Comparison of ENCODE assay signal across 8 cellular contexts in genomic region chr5:172455511-172456061, GRCh38. TPM values are rescaled to one million over a fixed set of nuclear protein-coding genes. Genes with fewer than 3 reads are reported as not detected.
DNase-seq lines count a peak whose midpoint lies in the region; ATAC-seq, FAIRE-seq and TF ChIP-seq lines count a peak whose summit lies in the region.

No MANE protein-coding gene starts in this region.

- H2BK12ac ChIP-seq in H1 (ENCODE audit: low read depth, low read length), result peak overlapping the region; percentile 51; the same call in 1 of the 2 replicates

- H3K79me1 ChIP-seq in H1 (ENCODE audit: low read depth, low read length), result peaks cover 5% of the 10 kb centered on the region; the same call in 1 of the 2 replicates

- H3K27ac Mint-ChIP-seq in naive thymus-derived CD4-positive, alpha-beta T cell, result peak overlapping the region in 2 of 9 donors; percentile 43 to 66

- H2BK15ac ChIP-seq in H1 (ENCODE audit: low read length), result peak overlapping the region; percentile 83

- peaks cover 0 to 28% of the 10 kb centered on the region in 2 experiments; a peak in 2 of 4 replicates for H3K79me2 ChIP-seq in H1 (ENCODE audit: control insufficient read depth in 1 of 2, insufficient read depth in 2 of 2, low read length in 2 of 2)

- H3K4me2 ChIP-seq in BLaER1, result peak overlapping the region; percentile 74; the same call in 1 of the 2 replicates
- peak overlapping the region; percentile 57 to 63; a peak in 3 of 4 replicates for H3K4me2 ChIP-seq in H1 (ENCODE audit: insufficient read depth in 1 of 2, low read depth in 2 of 2, low read length in 2 of 2)

- no peak overlapping the region for H4K91ac ChIP-seq in H1 (replicated peaks; ENCODE audit: insufficient read length, low read length)

- H3K36me3 ChIP-seq in BLaER1 (no peaks in the 10 kb centered on the region), H1 (ENCODE audit: control insufficient read depth in 2 of 4, insufficient read depth in 4 of 4, low read length in 3 of 4) (peaks cover 0 to 3% (median 0%) of the 10 kb centered on the region in 4 experiments; a peak in 1 of 8 replicates)
- no peaks in the 10 kb centered on the region for H3K36me3 ChIP-seq in naive thymus-derived CD4-positive, alpha-beta T cell (ENCODE audit: control insufficient read depth in 2 of 3, insufficient read depth in 3 of 3, low read length in 3 of 3)

- H3K9me3 Mint-ChIP-seq in naive thymus-derived CD4-positive, alpha-beta T cell, result no peaks in the 10 kb centered on the region

- H2BK5ac ChIP-seq in H1 (ENCODE audit: low read depth, low read length), result peak overlapping the region; percentile 49; the same call in 1 of the 2 replicates

- ATAC-seq in naive thymus-derived CD4-positive, alpha-beta T cell, result no peak
- no peak for ATAC-seq in GM21515 (IDR thresholded peaks at IDR 0.05; ENCODE audit: unreplicated experiment)

- 0 out of 2 replicates have a peak overlapping the region, but pooled peaks have one; percentile 24 for H3K18ac ChIP-seq in H1 (ENCODE audit: extremely low read depth, low read length)

- H3K4me3 ChIP-seq in BLaER1 (no peak overlapping the region), H1 (ENCODE audit: extremely low read depth in 1 of 4, insufficient read depth in 2 of 4, low read depth in 3 of 4, low read length in 4 of 4) (no peak overlapping the region)
- no peak overlapping the region for H3K4me3 ChIP-seq in naive thymus-derived CD4-positive, alpha-beta T cell (ENCODE audit: low read length)

- no peak overlapping the region for H3K56ac ChIP-seq in H1 (replicated peaks; ENCODE audit: insufficient read length, low read depth, low read length)

- H3K23me2 ChIP-seq in H1 (ENCODE audit: low read depth, low read length), result no peaks in the 10 kb centered on the region

- no peak overlapping the region for H3K27ac ChIP-seq in BLaER1
- H3K27ac ChIP-seq in H1 (ENCODE audit: low read depth, low read length), result no peak overlapping the region
- no peak overlapping the region for H3K27ac ChIP-seq in naive thymus-derived CD4-positive, alpha-beta T cell (ENCODE audit: low read depth, low read length)

- no peak for TF ChIP-seq EP300 in H1 (IDR thresholded peaks at IDR 0.05; ENCODE audit: borderline replicate concordance in 1 of 2, low read depth in 2 of 2, low read length in 2 of 2)

- no peak overlapping the region for H2BK120ac ChIP-seq in H1 (replicated peaks; ENCODE audit: low read depth, low read length)

- peak overlapping the region; percentile 61; the same call in 1 of the 2 replicates for H2AK5ac ChIP-seq in H1 (ENCODE audit: low read depth, low read length)

- H3K27me3 ChIP-seq in BLaER1 (no peaks in the 10 kb centered on the region), H1 (replicated peaks in 1 of 4; ENCODE audit: control insufficient read depth in 3 of 4, extremely low read depth in 1 of 4, insufficient read depth in 3 of 4, low read length in 3 of 4) (no peaks in the 10 kb centered on the region; a peak in 2 of 7 replicates)
- peaks cover 0 to 4% of the 10 kb centered on the region in 2 donors for H3K27me3 ChIP-seq in naive thymus-derived CD4-positive, alpha-beta T cell (ENCODE audit: control insufficient read depth in 2 of 2, insufficient read depth in 2 of 2, low read length in 2 of 2)

- peaks cover 10% of the 10 kb centered on the region; the same call in 1 of the 2 replicates for H4K20me1 ChIP-seq in BLaER1
- H4K20me1 ChIP-seq in H1 (replicated peaks in 1 of 2; ENCODE audit: control insufficient read depth in 1 of 2, insufficient read depth in 2 of 2, low read length in 2 of 2), result peaks cover 12% of the 10 kb centered on the region in 2 experiments

- H3K4me1 Mint-ChIP-seq in naive thymus-derived CD4-positive, alpha-beta T cell, result peaks cover 8 to 25% (median 17%) of the 10 kb centered on the region in 7 donors

- H3K9me3 ChIP-seq in BLaER1 (no peaks in the 10 kb centered on the region), H1 (ENCODE audit: insufficient read depth in 2 of 2, low read depth in 1 of 2, low read length in 1 of 2) (no peaks in the 10 kb centered on the region)
- no peaks in the 10 kb centered on the region for H3K9me3 ChIP-seq in naive thymus-derived CD4-positive, alpha-beta T cell (ENCODE audit: control insufficient read depth in 2 of 3, low read length in 3 of 3)

- H3K4me1 ChIP-seq in BLaER1 (peaks cover 53% of the 10 kb centered on the region), H1 (replicated peaks in 1 of 4; ENCODE audit: control insufficient read depth in 3 of 4, insufficient read depth in 4 of 4, low read length in 3 of 4) (peaks cover 10 to 19% (median 15%) of the 10 kb centered on the region in 4 experiments)
- H3K4me1 ChIP-seq in naive thymus-derived CD4-positive, alpha-beta T cell (ENCODE audit: control insufficient read depth in 2 of 2, insufficient read depth in 2 of 2, low read length in 2 of 2), result peaks cover 0 to 2% of the 10 kb centered on the region in 2 donors

- no peak overlapping the region for H3K9ac ChIP-seq in BLaER1
- no peak overlapping the region for H3K9ac ChIP-seq in H1 (replicated peaks in 1 of 4; ENCODE audit: extremely low read depth in 1 of 4, low read depth in 3 of 4, low read length in 3 of 4)

- no peak overlapping the region for H4K5ac ChIP-seq in H1 (ENCODE audit: insufficient read length, low read depth, low read length)

- 78% methylated on average over 13 of the region's 13 CpGs; no CpG with 5 or more reads in 1 of the 2 experiments for WGBS in H1 (ENCODE audit: extremely low coverage in 1 of 2, insufficient coverage in 1 of 2, insufficient read length in 1 of 2, insufficient replicate concordance in 2 of 2, low coverage in 1 of 2, low lambda C conversion rate in 2 of 2, missing lambda C conversion rate in 1 of 2), 2 experiments

- peak overlapping the region; percentile 61; the same call in 1 of the 2 replicates for H2BK20ac ChIP-seq in H1 (ENCODE audit: low read length)

- peak; percentile 63 for DNase-seq in NCI-H1694 treated with DMSO at 0.1 percent for 48 hours (lab: John Stamatoyannopoulos, UW)
- peak in 1 of 2 experiments; percentile 54 for DNase-seq in H1 (ENCODE audit: low read depth in 1 of 2, low spot score in 2 of 2)
- no peak for DNase-seq in naive thymus-derived CD4-positive, alpha-beta T cell
- DNase-seq in activated gamma-delta T cell (lab: John Stamatoyannopoulos, UW), result no peak
- no peak for DNase-seq in germinal center (ENCODE audit: low spot score)
- DNase-seq in NCI-H82 treated with DMSO at 0.1 percent for 48 hours (lab: John Stamatoyannopoulos, UW; ENCODE audit: unreplicated experiment), result no peak

- H3K36me3 Mint-ChIP-seq in naive thymus-derived CD4-positive, alpha-beta T cell, result no peaks in the 10 kb centered on the region

- no peak overlapping the region for H3K23ac ChIP-seq in H1 (ENCODE audit: insufficient read length)

- H3K4me3 Mint-ChIP-seq in naive thymus-derived CD4-positive, alpha-beta T cell, result peak overlapping the region in 9 of 10 donors; percentile 37 to 93 (median 86)

- CTCF ChIA-PET in H1 (lab: Charles Lee; ENCODE audit: partially characterized antibody), result interaction anchor here (0.9 to 1.2 kb wide), 2 partner anchors 10 to 240 kb away, joined by 3 to 4 read pairs; no protein-coding TSS in a partner anchor
- CTCF ChIA-PET in naive thymus-derived CD4-positive, alpha-beta T cell (lab: Charles Lee), result interaction anchor here (2.0 kb wide), 1 partner anchor 242 kb away, joined by 6 read pairs; no protein-coding TSS in a partner anchor

- FAIRE-seq in H1 (lab: Jason Lieb, UNC), result peak; percentile 39

- peaks cover 12 to 59% (median 33%) of the 10 kb centered on the region in 5 donors for H3K27me3 Mint-ChIP-seq in naive thymus-derived CD4-positive, alpha-beta T cell

- POLR2A ChIA-PET in H1 (lab: Charles Lee; ENCODE audit: partially characterized antibody), result interaction anchor here (0.7 to 1.2 kb wide), 2 partner anchors 14 to 187 kb away, joined by 3 read pairs; no protein-coding TSS in a partner anchor
- POLR2A ChIA-PET in naive thymus-derived CD4-positive, alpha-beta T cell (lab: Charles Lee), result no interaction called here

- H3K4ac ChIP-seq in H1 (replicated peaks; ENCODE audit: insufficient read length, low read depth, low read length), result no peak overlapping the region

- TF ChIP-seq RAD21 in H1 (IDR thresholded peaks at IDR 0.05 in 1 of 2, conservative IDR thresholded peaks at IDR 0.05 in 1 of 2; ENCODE audit: low read depth in 2 of 2, low read length in 2 of 2), result no peak

- no peak for TF ChIP-seq POLR2A in H1 (IDR thresholded peaks at IDR 0.05; ENCODE audit: control extremely low read depth in 1 of 2, low read depth in 2 of 2, low read length in 2 of 2)

- H4K8ac ChIP-seq in H1 (ENCODE audit: extremely low read depth, insufficient read depth, low read length), result no peak overlapping the region; the same call in 1 of the 2 replicates

- H2AFZ ChIP-seq in H1 (ENCODE audit: low read length), result no peak overlapping the region

- TF ChIP-seq CTCF in H1 (IDR thresholded peaks at IDR 0.05; ENCODE audit: control extremely low read depth in 1 of 3, insufficient read depth in 1 of 3, low read depth in 1 of 3, low read length in 3 of 3), result no peak

- H3K14ac ChIP-seq in H1 (ENCODE audit: insufficient read length), result no peak overlapping the region

- intact Hi-C loops in naive thymus-derived CD4-positive, alpha-beta T cell (cut with micrococcal nuclease), result loop anchor here (2.0 to 10.0 kb wide), 3 partner anchors 171 to 601 kb away; partner anchors contain the start of genes RPL26L1 (in 2 of the 2), CREBRF (in 1 of the 2) and UBTD2 (in 1 of the 2)

TF ChIP-seq in H1, 55 proteins besides CTCF, POLR2A, EP300 and RAD21 (continues in another document):
- no peak for TF ChIP-seq CTBP2 (IDR thresholded peaks at IDR 0.05; ENCODE audit: borderline replicate concordance, insufficient read depth, insufficient read length, low read length)
- TF ChIP-seq E2F6 (IDR thresholded peaks at IDR 0.05), result 0 out of 2 replicates have a peak, but pooled peaks have one; percentile 38
- no peak for TF ChIP-seq JUND (IDR thresholded peaks at IDR 0.05; ENCODE audit: low read length)
- no peak for TF ChIP-seq SP2 (IDR thresholded peaks at IDR 0.05; ENCODE audit: low read length)

RNA-seq across cellular contexts. Expression of gene SH3PXD2B, which starts 1.3 kb away (rescaled TPM):
- 72.9 and 74.9 TPM in 2 replicates for total RNA-seq in H1 (2021; fragmentation: NEBNext Ultra II Directional; extraction: Animal tissue kit (Norgen Biotek cat#: 25700))
- polyA plus RNA-seq in H1 (2011; rRNA removed), result 25.8 and 32.9 TPM in 2 replicates
- polyA plus RNA-seq in H1 (2011; cell fraction: cytosol; rRNA removed), result 20.8 TPM
- polyA plus RNA-seq in H1 (2011; cell fraction: nucleus; rRNA removed), result 36.8 TPM
- polyA plus RNA-seq in H1 (2012, experiment 1 of 2), result 41.9 to 57.7 TPM (median 50.6 TPM) in 4 replicates
- 27.7 TPM for polyA plus RNA-seq in H1 (2012, experiment 2 of 2)
- 27.0 TPM for polyA plus RNA-seq in H1 (2013, experiment 1 of 2)
- 26.0 TPM for polyA plus RNA-seq in H1 (2013, experiment 2 of 2)
- 60.2 and 64.5 TPM in 2 replicates for polyA minus RNA-seq in H1 (2011; rRNA and poly(A)+ RNA removed)
- polyA minus RNA-seq in H1 (2011; cell fraction: cytosol; rRNA and poly(A)+ RNA removed), result 37.4 TPM
- 30.4 TPM for polyA minus RNA-seq in H1 (2011; cell fraction: nucleus; rRNA and poly(A)+ RNA removed)
- 1 to 10 TPM in 1 of 5 experiments, under 1 TPM in 4; 0.15 to 1.1 (median 0.34) TPM for total RNA-seq in naive thymus-derived CD4-positive, alpha-beta T cell
- under 1 TPM in 1 of 2 donors, not detected in 1; 0.21 TPM for polyA plus RNA-seq in naive thymus-derived CD4-positive, alpha-beta T cell

Comparison
In these comparisons a context has a peak if more than half of its experiments do, and no peak if none do; other contexts are left out.
1. RNA of gene SH3PXD2B, which starts 1.3 kb away (total RNA-seq): 72.9 to 74.9 TPM in H1; 0.15 to 1.1 TPM in naive thymus-derived CD4-positive, alpha-beta T cell; every median in the first group is over 10 times any median in the second.